Comparison of ENCODE assay signal across 8 cellular contexts in the genomic region with DNA sequence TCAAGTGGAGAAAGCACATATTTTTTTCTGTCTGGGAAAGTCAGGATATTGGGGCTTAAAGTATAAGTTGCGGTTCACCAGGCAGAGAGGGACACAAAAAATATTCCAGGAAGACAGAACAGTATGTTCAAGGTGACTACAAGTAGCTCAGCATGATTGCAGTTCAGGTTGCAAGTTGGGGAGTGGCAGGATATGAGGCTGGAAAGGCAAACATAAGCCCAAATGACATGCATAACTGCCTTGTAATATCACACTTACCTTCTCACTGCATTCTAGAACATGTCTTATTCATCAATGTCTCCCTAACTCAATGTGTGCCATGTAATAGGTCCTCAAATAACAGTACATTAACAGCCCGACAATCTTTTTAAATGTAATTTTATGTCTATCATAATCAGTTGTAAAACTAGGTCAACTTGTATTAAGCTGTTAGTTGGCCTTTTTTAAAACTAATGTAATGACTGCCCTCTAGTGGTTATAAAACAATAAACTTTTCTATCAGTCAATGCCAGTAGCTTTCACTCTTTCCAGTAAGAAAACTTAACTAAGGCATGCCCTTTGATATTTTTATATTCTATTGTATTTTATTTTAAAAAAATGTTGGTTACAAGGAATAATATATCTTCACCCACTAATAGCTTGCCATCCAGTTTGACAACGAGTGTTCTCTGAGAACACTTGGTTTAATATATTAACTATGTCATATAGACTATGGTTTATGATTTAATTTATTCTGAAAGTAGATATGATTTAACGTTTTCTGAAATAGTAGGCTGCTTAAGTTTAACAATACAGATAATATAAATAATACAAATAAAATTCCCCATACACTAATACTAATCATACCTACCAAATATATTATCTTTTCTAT. TPM values are rescaled to one million over a fixed set of nuclear protein-coding genes. Genes with fewer than 3 reads are reported as not detected.
A peak's percentile ranks its signal among the peaks of the same experiment; 100 is the strongest.
DNase-seq lines count a peak whose midpoint lies in the region; ATAC-seq and TF ChIP-seq lines count a peak whose summit lies in the region.

No MANE protein-coding gene starts in this region.

- TF ChIP-seq CTCF in GM23338 (conservative IDR thresholded peaks at IDR 0.05; ENCODE audit: low read depth in 2 of 2) (peak; percentile 51 to 53), Loucy (conservative IDR thresholded peaks at IDR 0.05; ENCODE audit: low read length) (peak; percentile 65), RWPE1 (conservative IDR thresholded peaks at IDR 0.05; ENCODE audit: low read depth) (peak; percentile 54), esophagus muscularis mucosa (IDR thresholded peaks at IDR 0.05) (peak; percentile 50 to 60 (median 53)), osteocyte (IDR thresholded peaks at IDR 0.05) (peak; percentile 67)

- 22% methylated on average over 4 of the region's 4 CpGs for WGBS in esophagus muscularis mucosa

- H3K4me2 ChIP-seq in GM23338, result no peak overlapping the region
- H3K4me2 ChIP-seq in Loucy (ENCODE audit: low read depth, low read length, poor library complexity, severe bottlenecking), result no peak overlapping the region

- H3K9me3 Mint-ChIP-seq in GM23338 (no peaks in the 10 kb centered on the region), osteocyte (ENCODE audit: unreplicated experiment) (no peaks in the 10 kb centered on the region)

- H3K27ac Mint-ChIP-seq in GM23338 (no peak overlapping the region), osteocyte (ENCODE audit: unreplicated experiment) (peak overlapping the region; percentile 19)

- H3K27me3 ChIP-seq in GM23338 (ENCODE audit: insufficient read depth) (no peaks in the 10 kb centered on the region), Loucy (ENCODE audit: insufficient read depth, low read length, poor library complexity, severe bottlenecking) (no peaks in the 10 kb centered on the region), esophagus muscularis mucosa (no peaks in the 10 kb centered on the region)
- H3K27me3 ChIP-seq in effector memory CD4-positive, alpha-beta T cell (replicated peaks; ENCODE audit: control insufficient read depth, insufficient read depth, low read length, poor library complexity, severe bottlenecking), result no peaks in the 10 kb centered on the region

- H3K27me3 Mint-ChIP-seq in GM23338 (ENCODE audit: insufficient read depth, low read depth, poor library complexity) (peaks cover 6% of the 10 kb centered on the region), osteocyte (ENCODE audit: unreplicated experiment) (no peaks in the 10 kb centered on the region)

- no peaks in the 10 kb centered on the region for H3F3A ChIP-seq in GM23338 (replicated peaks; ENCODE audit: low read depth)
- H3F3A ChIP-seq in Loucy (ENCODE audit: low read depth), result no peaks in the 10 kb centered on the region

- H2AFZ ChIP-seq in GM23338 (no peak overlapping the region), Loucy (ENCODE audit: low read length) (no peak overlapping the region)

- no peak overlapping the region for H3K4me3 ChIP-seq in GM23338
- no peak overlapping the region for H3K4me3 ChIP-seq in Loucy (ENCODE audit: low read length, poor library complexity, severe bottlenecking)
- H3K4me3 ChIP-seq in esophagus muscularis mucosa, result no peak overlapping the region
- no peak overlapping the region for H3K4me3 ChIP-seq in effector memory CD4-positive, alpha-beta T cell (ENCODE audit: insufficient read depth, low read depth, low read length, poor library complexity, severe bottlenecking)

- TF ChIP-seq POLR2A in esophagus muscularis mucosa (IDR thresholded peaks at IDR 0.05; ENCODE audit: low read depth), result no peak

- no peak for TF ChIP-seq EP300 in esophagus muscularis mucosa (IDR thresholded peaks at IDR 0.05)

- H3K9me2 ChIP-seq in GM23338 (ENCODE audit: insufficient read depth) (no peaks in the 10 kb centered on the region), Loucy (replicated peaks; ENCODE audit: low read depth, low read length) (no peaks in the 10 kb centered on the region)

- CTCF ChIA-PET in RWPE1 (lab: Yijun Ruan, JAX), result interaction anchor here (0.6 to 1.9 kb wide), 9 partner anchors 11 to 1077 kb away, joined by 3 to 30 read pairs (median 4); no protein-coding TSS in a partner anchor

- no peaks in the 10 kb centered on the region for H3K36me3 ChIP-seq in GM23338 (ENCODE audit: insufficient read depth)
- H3K36me3 ChIP-seq in Loucy (ENCODE audit: insufficient read depth, low read length), result no peaks in the 10 kb centered on the region
- no peaks in the 10 kb centered on the region for H3K36me3 ChIP-seq in esophagus muscularis mucosa
- no peaks in the 10 kb centered on the region for H3K36me3 ChIP-seq in effector memory CD4-positive, alpha-beta T cell (ENCODE audit: control insufficient read depth, insufficient read depth, low read length)

- H3K36me3 Mint-ChIP-seq in GM23338 (ENCODE audit: low read depth), result no peaks in the 10 kb centered on the region
- H3K36me3 Mint-ChIP-seq in osteocyte (ENCODE audit: unreplicated experiment), result no peaks in the 10 kb centered on the region

- H3K4me3 Mint-ChIP-seq in GM23338 (no peak overlapping the region), osteocyte (ENCODE audit: unreplicated experiment) (no peak overlapping the region)

- POLR2A ChIA-PET in RWPE1 (lab: Yijun Ruan, JAX; ENCODE audit: low non-redundant PET), result no interaction called here

- H3K4me1 ChIP-seq in GM23338 (ENCODE audit: insufficient read depth), result peaks cover 5% of the 10 kb centered on the region; the same call in 1 of the 2 replicates
- no peaks in the 10 kb centered on the region for H3K4me1 ChIP-seq in Loucy (ENCODE audit: insufficient read depth, low read length, poor library complexity, severe bottlenecking)
- H3K4me1 ChIP-seq in esophagus muscularis mucosa, result peaks cover 8 to 26% (median 22%) of the 10 kb centered on the region in 4 donors
- H3K4me1 ChIP-seq in effector memory CD4-positive, alpha-beta T cell (ENCODE audit: control insufficient read depth, insufficient read depth, low read length, poor library complexity, severe bottlenecking), result no peaks in the 10 kb centered on the region

- H3K79me2 ChIP-seq in GM23338 (replicated peaks; ENCODE audit: insufficient read depth), result no peaks in the 10 kb centered on the region
- H3K79me2 ChIP-seq in Loucy (ENCODE audit: insufficient read depth, low read length), result no peaks in the 10 kb centered on the region

- H3K27ac ChIP-seq in GM23338 (ENCODE audit: low read depth) (no peak overlapping the region), RWPE1 (no peak overlapping the region), esophagus muscularis mucosa (replicated peaks in 1 of 4) (peak overlapping the region in 2 of 4 donors; percentile 47 to 50)
- no peak overlapping the region for H3K27ac ChIP-seq in effector memory CD4-positive, alpha-beta T cell (ENCODE audit: insufficient read depth, low read length, poor library complexity, severe bottlenecking)

- H3K4me1 Mint-ChIP-seq in GM23338 (peaks cover 8% of the 10 kb centered on the region), osteocyte (ENCODE audit: unreplicated experiment) (peaks cover 35% of the 10 kb centered on the region)

- peak; percentile 28; the same call in 2 of the 3 replicates for ATAC-seq in GM23338
- ATAC-seq in GM19397 (IDR thresholded peaks at IDR 0.05; ENCODE audit: unreplicated experiment), result no peak

- no peaks in the 10 kb centered on the region for H3K9me3 ChIP-seq in Loucy (ENCODE audit: insufficient read depth, low read depth, low read length)
- no peaks in the 10 kb centered on the region for H3K9me3 ChIP-seq in esophagus muscularis mucosa
- no peaks in the 10 kb centered on the region for H3K9me3 ChIP-seq in effector memory CD4-positive, alpha-beta T cell (ENCODE audit: control insufficient read depth, low read length)

- no peaks in the 10 kb centered on the region for H4K20me1 ChIP-seq in GM23338 (replicated peaks; ENCODE audit: insufficient read depth)
- no peaks in the 10 kb centered on the region for H4K20me1 ChIP-seq in Loucy (ENCODE audit: insufficient read depth, low read length, poor library complexity, severe bottlenecking)

- H3K9ac ChIP-seq in Loucy (ENCODE audit: low read depth, low read length, poor library complexity, severe bottlenecking), result no peak overlapping the region

- intact Hi-C loops in esophagus muscularis mucosa (cut with DNase I), result loop anchor here (5.0 kb wide), 1 partner anchor 91 kb away; a partner anchor contains a TSS

- DNase-seq in GF-D8 (lab: John Stamatoyannopoulos, UW) (peak; percentile 53), GM23338 (ENCODE audit: low spot score) (peak; percentile 76), RWPE1 (ENCODE audit: low spot score) (peak; percentile 42), esophagus muscularis mucosa (ENCODE audit: extremely low spot score) (no peak), osteocyte (ENCODE audit: extremely low spot score, unreplicated experiment) (no peak)
- no peak for DNase-seq in effector memory CD4-positive, alpha-beta T cell

TF ChIP-seq in GM23338, 12 proteins besides CTCF, POLR2A, EP300 and RAD21 (continues in another document):
- TF ChIP-seq ZNF331 (CRISPR knock-in tag; IDR thresholded peaks at IDR 0.05; ENCODE audit: low read depth) (no peak), CREB1 (CRISPR knock-in tag; IDR thresholded peaks at IDR 0.05; ENCODE audit: low read depth) (no peak), POLR2AphosphoS5 (IDR thresholded peaks at IDR 0.05; ENCODE audit: low read depth) (no peak), NANOG (IDR thresholded peaks at IDR 0.05; ENCODE audit: borderline replicate concordance) (no peak), JUNB (IDR thresholded peaks at IDR 0.05; ENCODE audit: unreplicated experiment) (no peak)
- TF ChIP-seq, protein P1, sequence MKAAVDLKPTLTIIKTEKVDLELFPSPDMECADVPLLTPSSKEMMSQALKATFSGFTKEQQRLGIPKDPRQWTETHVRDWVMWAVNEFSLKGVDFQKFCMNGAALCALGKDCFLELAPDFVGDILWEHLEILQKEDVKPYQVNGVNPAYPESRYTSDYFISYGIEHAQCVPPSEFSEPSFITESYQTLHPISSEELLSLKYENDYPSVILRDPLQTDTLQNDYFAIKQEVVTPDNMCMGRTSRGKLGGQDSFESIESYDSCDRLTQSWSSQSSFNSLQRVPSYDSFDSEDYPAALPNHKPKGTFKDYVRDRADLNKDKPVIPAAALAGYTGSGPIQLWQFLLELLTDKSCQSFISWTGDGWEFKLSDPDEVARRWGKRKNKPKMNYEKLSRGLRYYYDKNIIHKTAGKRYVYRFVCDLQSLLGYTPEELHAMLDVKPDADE (IDR thresholded peaks at IDR 0.05), result no peak

RNA-seq across cellular contexts. Expression of a gene that starts 39.4 kb away (rescaled TPM):
- 1.2 and 1.4 TPM in 2 replicates for total RNA-seq in GM23338 (2014; rRNA removed; shearing (Covaris generic))
- 5.3 and 6.0 TPM in 2 replicates for polyA plus RNA-seq in GM23338 (2016; fragmentation: Nextera tagmentation; extraction: Ambion mirVana)
- total RNA-seq in esophagus muscularis mucosa, result 1 to 10 TPM in 3 of 4 donors, under 1 TPM in 1; 0.83 to 2.2 (median 1.6) TPM
- 3.1 and 4.9 TPM in 2 replicates for total RNA-seq in osteocyte

Comparison
In these comparisons a context has a peak if more than half of its experiments do, and no peak if none do; other contexts are left out.
1. DNase-seq: peak in GF-D8 (single experiment), GM23338 (single experiment) and RWPE1 (single experiment); none in esophagus muscularis mucosa (single experiment), osteocyte (single experiment) and effector memory CD4-positive, alpha-beta T cell (0 of 3).
2. Peak in every context shown above with its lines, with median percentiles within 50 percentile points of each other: CTCF ChIP-seq.